Comparison of ENCODE assay signal across 23 cellular contexts in genomic region chr7:22216832-22217475, GRCh38.
DNase-seq lines count a peak whose midpoint lies in the region; ATAC-seq and TF ChIP-seq lines count a peak whose summit lies in the region.
"Had no signal": no experiment of that assay in that cellular context is flagged by ENCODE, and none has a peak within 500 bp of the region (broad histone marks: within the 10 kb centered on the region; RNA-seq: fewer than 3 reads in every experiment).

No MANE protein-coding gene starts in this region.

- peak overlapping the region in 3 of 5 donors; percentile 18 to 65 (median 51) for H3K27ac ChIP-seq in adrenal gland
- peak overlapping the region; percentile 52 to 99 (median 93) for H3K27ac ChIP-seq in dorsolateral prefrontal cortex
- peak overlapping the region; percentile 98 for H3K27ac ChIP-seq in temporal lobe (ENCODE audit: low read depth, low read length)
- H3K27ac ChIP-seq: brain microvascular endothelial cell, WERI-Rb-1 had no signal

- no peaks in the 10 kb centered on the region for H3K9me3 ChIP-seq in adrenal gland (replicated peaks in 1 of 3)

- peaks cover 0 to 7% of the 10 kb centered on the region in 2 donors for H3K4me1 ChIP-seq in adrenal gland (replicated peaks in 1 of 2)

- no peak for ATAC-seq in GM21526 (IDR thresholded peaks at IDR 0.05; ENCODE audit: low FRiP score, unreplicated experiment)
- ATAC-seq: naive thymus-derived CD8-positive, alpha-beta T cell; sciatic nerve; SK-N-SH treated with all-trans-retinoic acid at 6 μM for 48 hours had no signal

- no peak for TF ChIP-seq CTCF in adrenal gland (IDR thresholded peaks at IDR 0.05)
- no peak for TF ChIP-seq CTCF in dorsolateral prefrontal cortex (IDR thresholded peaks at IDR 0.05 in 54 of 56, conservative IDR thresholded peaks at IDR 0.05 in 2 of 56; ENCODE audit: low read depth in 1 of 56, partially characterized antibody in 56 of 56)

- H3K27me3 ChIP-seq in adrenal gland (no peaks in the 10 kb centered on the region), dorsolateral prefrontal cortex (no peaks in the 10 kb centered on the region)
- H3K27me3 ChIP-seq: brain microvascular endothelial cell had no signal

- WGBS in adrenal gland, 4 donors = 39 to 50% (median 48%) methylated on average over 4 of the region's 4 CpGs

- TF ChIP-seq POLR2A in adrenal gland (IDR thresholded peaks at IDR 0.05) = no peak

- H3K36me3 ChIP-seq in adrenal gland (replicated peaks in 1 of 2) = no peaks in the 10 kb centered on the region
- H3K36me3 ChIP-seq: brain microvascular endothelial cell had no signal

- peak overlapping the region in 1 of 4 donors; percentile 56 for H3K4me3 ChIP-seq in adrenal gland
- H3K4me3 ChIP-seq in dorsolateral prefrontal cortex = peak overlapping the region in 53 of 59 donors; percentile 1 to 72 (median 46)

- no peak for DNase-seq in adrenal gland
- no peak for DNase-seq in dorsolateral prefrontal cortex
- DNase-seq in lung microvascular endothelial cell (ENCODE audit: low read depth in 2 of 2) = peak; percentile 44 to 72
- no peak for DNase-seq in SIG-M5 treated with dmso at 0.1 percent for 504 hours (lab: John Stamatoyannopoulos, UW; ENCODE audit: unreplicated experiment)
- DNase-seq in NCI-H226 = no peak
- no peak for DNase-seq in T1000 (lab: John Stamatoyannopoulos, UW)
- DNase-seq: activated CD4-positive, alpha-beta T cell treated with anti-CD3 and anti-CD28 coated beads, Interleukin-2, amount 50 U/mL, for 4 hours; activated CD8-positive, alpha-beta memory T cell treated with anti-CD3 and anti-CD28 coated beads, Interleukin-2, amount 50 U/mL, for 48 hours; activated naive CD8-positive, alpha-beta T cell treated with anti-CD3 and anti-CD28 coated beads for 36 hours; brain microvascular endothelial cell; DMS 273 treated with DMSO at 0.1 percent for 48 hours; foreskin fibroblast; H7; naive thymus-derived CD8-positive, alpha-beta T cell; NCI-H1436 treated with DMSO at 0.1 percent for 48 hours; NCI-H526; RPMI8226; stimulated activated CD8-positive, alpha-beta memory T cell treated with anti-CD3 and anti-CD28 coated beads, Interleukin-4, amount 100 ng/mL, for 48 hours; WERI-Rb-1 had no signal

- intact Hi-C loops in adrenal gland (cut with DNase I) (no loop called here), dorsolateral prefrontal cortex (cut with DNase I) (no loop called here)

Comparison
In these comparisons a context has a peak if more than half of its experiments do, and no peak if none do; other contexts are left out.
1. DNase-seq: peak in lung microvascular endothelial cell (2 of 2); none in adrenal gland (0 of 7), dorsolateral prefrontal cortex (0 of 10), SIG-M5 treated with dmso at 0.1 percent for 504 hours (single experiment), NCI-H226 (single experiment) and T1000 (single experiment).
2. Peak in every context shown above with its lines, with median percentiles within 50 percentile points of each other: H3K27ac ChIP-seq.